Comparison of ENCODE assay signal across 1 cellular context in genomic region chr2:148542614-148543013, GRCh38.
TF ChIP-seq lines count a peak whose summit lies in the region.

No MANE protein-coding gene starts in this region.

TF ChIP-seq in IMR-90, 13 proteins besides CTCF, POLR2A, EP300 and RAD21 (continued from another document):
- TF ChIP-seq NFE2L2 (IDR thresholded peaks at IDR 0.05; ENCODE audit: low read depth, low read length) (no peak), MXI1 (IDR thresholded peaks at IDR 0.05; ENCODE audit: borderline replicate concordance, low read depth, low read length) (no peak), MAFK (IDR thresholded peaks at IDR 0.05; ENCODE audit: low read depth, low read length) (no peak), BHLHE40 (IDR thresholded peaks at IDR 0.05; ENCODE audit: low read depth, low read length) (no peak)
